Comparison of ENCODE assay signal across 16 cellular contexts in genomic region chr16:72677662-72678447, GRCh38.
A peak's percentile ranks its signal among the peaks of the same experiment; 100 is the strongest.
DNase-seq lines count a peak whose midpoint lies in the region; ATAC-seq, FAIRE-seq and TF ChIP-seq lines count a peak whose summit lies in the region.
"Had no signal": no experiment of that assay in that cellular context is flagged by ENCODE, and none has a peak within 500 bp of the region (broad histone marks: within the 10 kb centered on the region; RNA-seq: fewer than 3 reads in every experiment).

No MANE protein-coding gene starts in this region.

- H3K4me1 ChIP-seq in astrocyte (ENCODE audit: insufficient read depth, low read length) (no peaks in the 10 kb centered on the region), smooth muscle cell (ENCODE audit: low read depth) (no peaks in the 10 kb centered on the region)
- H3K4me1 ChIP-seq: sigmoid colon had no signal

- H3K27ac ChIP-seq in astrocyte (ENCODE audit: low read depth, low read length), result no peak overlapping the region
- no peak overlapping the region for H3K27ac ChIP-seq in smooth muscle cell (ENCODE audit: low read depth)
- H3K27ac ChIP-seq: sigmoid colon had no signal

- peaks cover 2% of the 10 kb centered on the region for H3K9me3 ChIP-seq in astrocyte (ENCODE audit: insufficient read depth, low read depth, low read length)
- no peaks in the 10 kb centered on the region for H3K9me3 ChIP-seq in smooth muscle cell (replicated peaks; ENCODE audit: low read depth)

- H3K36me3 ChIP-seq in astrocyte (ENCODE audit: insufficient read depth, low read length) (no peaks in the 10 kb centered on the region), smooth muscle cell (ENCODE audit: low read depth) (peaks cover 3% of the 10 kb centered on the region)
- H3K36me3 ChIP-seq: sigmoid colon had no signal

- WGBS in smooth muscle cell (ENCODE audit: low lambda C conversion rate), result 94% methylated on average over 2 of the region's 2 CpGs

- H3K79me2 ChIP-seq in astrocyte (ENCODE audit: insufficient read depth, low read length) (no peaks in the 10 kb centered on the region), smooth muscle cell (ENCODE audit: low read depth) (no peaks in the 10 kb centered on the region)

- H2AFZ ChIP-seq in astrocyte (ENCODE audit: low read depth, low read length) (no peak overlapping the region), smooth muscle cell (ENCODE audit: low read depth) (no peak overlapping the region)

- H3K36me3 Mint-ChIP-seq in activated naive CD8-positive, alpha-beta T cell treated with anti-CD3 and anti-CD28 coated beads, Interleukin-2, amount 50 U/mL, for 24 hours (ENCODE audit: low read depth), result peaks cover 5% of the 10 kb centered on the region
- H3K36me3 Mint-ChIP-seq in activated naive CD8-positive, alpha-beta T cell treated with anti-CD3 and anti-CD28 coated beads for 36 hours, result peaks cover 2% of the 10 kb centered on the region
- no peaks in the 10 kb centered on the region for H3K36me3 Mint-ChIP-seq in astrocyte (ENCODE audit: low read depth, unreplicated experiment)
- peaks cover 6% of the 10 kb centered on the region for H3K36me3 Mint-ChIP-seq in progenitor cell of endocrine pancreas (ENCODE audit: insufficient read depth)

- FAIRE-seq in astrocyte (lab: Jason Lieb, UNC), result peak; percentile 43
- FAIRE-seq: D721Med had no signal

- H3K9me3 Mint-ChIP-seq in activated naive CD8-positive, alpha-beta T cell treated with anti-CD3 and anti-CD28 coated beads, Interleukin-2, amount 50 U/mL, for 24 hours, result peaks cover 14% of the 10 kb centered on the region
- peaks cover 7% of the 10 kb centered on the region for H3K9me3 Mint-ChIP-seq in activated naive CD8-positive, alpha-beta T cell treated with anti-CD3 and anti-CD28 coated beads for 36 hours
- H3K9me3 Mint-ChIP-seq in astrocyte (ENCODE audit: unreplicated experiment) (peaks cover 5% of the 10 kb centered on the region), progenitor cell of endocrine pancreas (ENCODE audit: low read depth) (peaks cover 12% of the 10 kb centered on the region)

- no peaks in the 10 kb centered on the region for H3K27me3 Mint-ChIP-seq in activated naive CD8-positive, alpha-beta T cell treated with anti-CD3 and anti-CD28 coated beads, Interleukin-2, amount 50 U/mL, for 24 hours
- H3K27me3 Mint-ChIP-seq in activated naive CD8-positive, alpha-beta T cell treated with anti-CD3 and anti-CD28 coated beads for 36 hours, result no peaks in the 10 kb centered on the region
- H3K27me3 Mint-ChIP-seq in astrocyte (ENCODE audit: low read depth, unreplicated experiment) (no peaks in the 10 kb centered on the region), progenitor cell of endocrine pancreas (no peaks in the 10 kb centered on the region)
- H3K27me3 Mint-ChIP-seq: activated CD8-positive, alpha-beta memory T cell treated with anti-CD3 and anti-CD28 coated beads, Interleukin-2, amount 10 ng/mL, durations not matched to agents 7 days and 5 days; stimulated activated naive CD8-positive, alpha-beta T cell treated with anti-CD3 and anti-CD28 coated beads, Interleukin-15, amount 100 ng/mL, for 72 hours had no signal

- DNase-seq in activated naive CD8-positive, alpha-beta T cell treated with anti-CD3 and anti-CD28 coated beads, Interleukin-2, amount 50 U/mL, for 24 hours, result no peak
- DNase-seq in activated naive CD8-positive, alpha-beta T cell treated with anti-CD3 and anti-CD28 coated beads for 36 hours, result no peak
- DNase-seq in astrocyte (ENCODE audit: low read depth) (peak; percentile 64), iris pigment epithelial cell (ENCODE audit: low read depth) (peak; percentile 85), A172 (ENCODE audit: low spot score) (no peak), progenitor cell of endocrine pancreas (ENCODE audit: low spot score, unreplicated experiment) (no peak), smooth muscle cell (lab: John Stamatoyannopoulos, UW; ENCODE audit: unreplicated experiment) (no peak)
- no peak for DNase-seq in activated CD8-positive, alpha-beta memory T cell treated with anti-CD3 and anti-CD28 coated beads, Interleukin-2, amount 50 U/mL, for 48 hours
- DNase-seq: activated CD8-positive, alpha-beta memory T cell treated with anti-CD3 and anti-CD28 coated beads, Interleukin-2, amount 10 ng/mL, durations not matched to agents 7 days and 5 days; activated naive CD4-positive, alpha-beta T cell treated with Interleukin-2 at 50 U/mL for 16 hours; caudate nucleus; left ventricle myocardium superior; NCI-H2227 treated with DMSO at 0.1 percent for 48 hours; sigmoid colon; stimulated activated naive CD8-positive, alpha-beta T cell treated with anti-CD3 and anti-CD28 coated beads, Interleukin-15, amount 100 ng/mL, for 72 hours had no signal

- H3K4me3 ChIP-seq in astrocyte (ENCODE audit: insufficient read depth, low read depth, low read length), result no peak overlapping the region
- H3K4me3 ChIP-seq in smooth muscle cell, result no peak overlapping the region
- H3K4me3 ChIP-seq: sigmoid colon had no signal

- peak; percentile 49 for ATAC-seq in activated naive CD8-positive, alpha-beta T cell treated with anti-CD3 and anti-CD28 coated beads, Interleukin-2, amount 50 U/mL, for 24 hours
- ATAC-seq: activated CD8-positive, alpha-beta memory T cell treated with anti-CD3 and anti-CD28 coated beads, Interleukin-2, amount 10 ng/mL, durations not matched to agents 7 days and 5 days; left ventricle myocardium superior; stimulated activated naive CD8-positive, alpha-beta T cell treated with anti-CD3 and anti-CD28 coated beads, Interleukin-15, amount 100 ng/mL, for 72 hours had no signal

- TF ChIP-seq CTCF in astrocyte (IDR thresholded peaks at IDR 0.05; ENCODE audit: insufficient read depth, low read depth, low read length) (no peak), progenitor cell of endocrine pancreas (IDR thresholded peaks at IDR 0.05; ENCODE audit: unreplicated experiment) (no peak), smooth muscle cell (IDR thresholded peaks at IDR 0.05; ENCODE audit: borderline replicate concordance, insufficient read depth, poor library complexity, severe bottlenecking) (no peak)

- no peaks in the 10 kb centered on the region for H3K4me1 Mint-ChIP-seq in activated naive CD8-positive, alpha-beta T cell treated with anti-CD3 and anti-CD28 coated beads, Interleukin-2, amount 50 U/mL, for 24 hours
- H3K4me1 Mint-ChIP-seq in activated naive CD8-positive, alpha-beta T cell treated with anti-CD3 and anti-CD28 coated beads for 36 hours, result no peaks in the 10 kb centered on the region
- H3K4me1 Mint-ChIP-seq in astrocyte (ENCODE audit: low read depth, unreplicated experiment) (no peaks in the 10 kb centered on the region), progenitor cell of endocrine pancreas (ENCODE audit: low read depth) (no peaks in the 10 kb centered on the region)
- H3K4me1 Mint-ChIP-seq: activated CD8-positive, alpha-beta memory T cell treated with anti-CD3 and anti-CD28 coated beads, Interleukin-2, amount 10 ng/mL, durations not matched to agents 7 days and 5 days; stimulated activated naive CD8-positive, alpha-beta T cell treated with anti-CD3 and anti-CD28 coated beads, Interleukin-15, amount 100 ng/mL, for 72 hours had no signal

- no peak overlapping the region for H3K4me3 Mint-ChIP-seq in activated naive CD8-positive, alpha-beta T cell treated with anti-CD3 and anti-CD28 coated beads, Interleukin-2, amount 50 U/mL, for 24 hours
- H3K4me3 Mint-ChIP-seq in activated naive CD8-positive, alpha-beta T cell treated with anti-CD3 and anti-CD28 coated beads for 36 hours, result no peak overlapping the region
- no peak overlapping the region for H3K4me3 Mint-ChIP-seq in astrocyte (ENCODE audit: unreplicated experiment)
- H3K4me3 Mint-ChIP-seq in progenitor cell of endocrine pancreas (ENCODE audit: low read depth), result no peak overlapping the region
- H3K4me3 Mint-ChIP-seq: activated CD8-positive, alpha-beta memory T cell treated with anti-CD3 and anti-CD28 coated beads, Interleukin-2, amount 10 ng/mL, durations not matched to agents 7 days and 5 days; stimulated activated naive CD8-positive, alpha-beta T cell treated with anti-CD3 and anti-CD28 coated beads, Interleukin-15, amount 100 ng/mL, for 72 hours had no signal

- no peak overlapping the region for H3K27ac Mint-ChIP-seq in activated naive CD8-positive, alpha-beta T cell treated with anti-CD3 and anti-CD28 coated beads, Interleukin-2, amount 50 U/mL, for 24 hours
- H3K27ac Mint-ChIP-seq in activated naive CD8-positive, alpha-beta T cell treated with anti-CD3 and anti-CD28 coated beads for 36 hours, result no peak overlapping the region
- H3K27ac Mint-ChIP-seq in astrocyte (ENCODE audit: unreplicated experiment) (no peak overlapping the region), progenitor cell of endocrine pancreas (no peak overlapping the region)
- H3K27ac Mint-ChIP-seq: activated CD8-positive, alpha-beta memory T cell treated with anti-CD3 and anti-CD28 coated beads, Interleukin-2, amount 10 ng/mL, durations not matched to agents 7 days and 5 days had no signal

- H4K20me1 ChIP-seq in astrocyte (ENCODE audit: insufficient read depth, low read length), result no peaks in the 10 kb centered on the region
- H4K20me1 ChIP-seq in smooth muscle cell (ENCODE audit: low read depth), result no peaks in the 10 kb centered on the region

- no peak overlapping the region for H3K9ac ChIP-seq in astrocyte (ENCODE audit: low read length)
- H3K9ac ChIP-seq in smooth muscle cell (ENCODE audit: low read depth), result no peak overlapping the region

- no peak overlapping the region for H3K4me2 ChIP-seq in astrocyte (ENCODE audit: low read length)
- no peak overlapping the region for H3K4me2 ChIP-seq in smooth muscle cell

- H3F3A ChIP-seq in smooth muscle cell (ENCODE audit: low read depth), result no peaks in the 10 kb centered on the region

- H3K27me3 ChIP-seq in astrocyte (ENCODE audit: insufficient read depth, low read length), result no peaks in the 10 kb centered on the region
- no peaks in the 10 kb centered on the region for H3K27me3 ChIP-seq in smooth muscle cell (ENCODE audit: low read depth)
- H3K27me3 ChIP-seq: sigmoid colon had no signal

Comparison
In these comparisons a context has a peak if more than half of its experiments do, and no peak if none do; other contexts are left out.
1. DNase-seq: peak in astrocyte (single experiment) and iris pigment epithelial cell (single experiment); none in activated naive CD8-positive, alpha-beta T cell treated with anti-CD3 and anti-CD28 coated beads, Interleukin-2, amount 50 U/mL, for 24 hours (single experiment), activated naive CD8-positive, alpha-beta T cell treated with anti-CD3 and anti-CD28 coated beads for 36 hours (single experiment), A172 (single experiment), progenitor cell of endocrine pancreas (single experiment), smooth muscle cell (single experiment) and activated CD8-positive, alpha-beta memory T cell treated with anti-CD3 and anti-CD28 coated beads, Interleukin-2, amount 50 U/mL, for 48 hours (single experiment).